In genomic region chr13:26220575-26220974, GRCh38 we compare ENCODE assay signal across 8 cellular contexts. TPM values are rescaled to one million over a fixed set of nuclear protein-coding genes. Genes with fewer than 3 reads are reported as not detected.
DNase-seq lines count a peak whose midpoint lies in the region; ATAC-seq and TF ChIP-seq lines count a peak whose summit lies in the region.

No MANE protein-coding gene starts in this region.

- peak overlapping the region; percentile 91 for H3K4me3 Mint-ChIP-seq in activated naive CD4-positive, alpha-beta T cell treated with anti-CD3 and anti-CD28 coated beads for 36 hours
- peak overlapping the region; percentile 100 for H3K4me3 Mint-ChIP-seq in activated CD8-positive, alpha-beta T cell treated with anti-CD3 and anti-CD28 coated beads for 36 hours

- DNase-seq in activated naive CD4-positive, alpha-beta T cell treated with anti-CD3 and anti-CD28 coated beads for 36 hours: no peak
- DNase-seq in activated naive CD4-positive, alpha-beta T cell (lab: John Stamatoyannopoulos, UW): no peak
- no peak for DNase-seq in activated CD8-positive, alpha-beta T cell treated with anti-CD3 and anti-CD28 coated beads for 36 hours
- DNase-seq in suprapubic skin (ENCODE audit: low spot score in 2 of 2) (no peak), lower leg skin (ENCODE audit: low spot score in 2 of 2) (no peak), posterior vena cava (ENCODE audit: low spot score) (no peak)

- POLR2A ChIA-PET in activated CD8-positive, alpha-beta T cell treated with anti-CD3 and anti-CD28 coated beads for 36 hours (lab: Charles Lee): interaction anchor here (1.0 to 2.0 kb wide), 3 partner anchors 10 to 34 kb away, joined by 3 to 8 read pairs (median 5); no protein-coding TSS in a partner anchor

- peaks cover 8% of the 10 kb centered on the region for H3K36me3 ChIP-seq in iPS-15b (ENCODE audit: control insufficient read depth, insufficient read depth, low read length)
- H3K36me3 ChIP-seq in suprapubic skin: peaks cover 39% of the 10 kb centered on the region

- TF ChIP-seq POLR2A in suprapubic skin (IDR thresholded peaks at IDR 0.05) (no peak), lower leg skin (IDR thresholded peaks at IDR 0.05) (no peak)

- no peaks in the 10 kb centered on the region for H3K27me3 ChIP-seq in iPS-15b (ENCODE audit: control insufficient read depth, insufficient read depth, low read length)
- H3K27me3 ChIP-seq in suprapubic skin: no peaks in the 10 kb centered on the region

- ATAC-seq in activated CD8-positive, alpha-beta T cell treated with anti-CD3 and anti-CD28 coated beads for 36 hours: no peak
- ATAC-seq in GM19324 (IDR thresholded peaks at IDR 0.05; ENCODE audit: low FRiP score, unreplicated experiment): no peak

- no peak overlapping the region for H3K27ac Mint-ChIP-seq in activated naive CD4-positive, alpha-beta T cell treated with anti-CD3 and anti-CD28 coated beads for 36 hours
- H3K27ac Mint-ChIP-seq in activated CD8-positive, alpha-beta T cell treated with anti-CD3 and anti-CD28 coated beads for 36 hours: no peak overlapping the region

- no peaks in the 10 kb centered on the region for H3K9me3 Mint-ChIP-seq in activated naive CD4-positive, alpha-beta T cell treated with anti-CD3 and anti-CD28 coated beads for 36 hours
- no peaks in the 10 kb centered on the region for H3K9me3 Mint-ChIP-seq in activated CD8-positive, alpha-beta T cell treated with anti-CD3 and anti-CD28 coated beads for 36 hours

- no peak for TF ChIP-seq CTCF in activated CD8-positive, alpha-beta T cell treated with anti-CD3 and anti-CD28 coated beads for 36 hours (IDR thresholded peaks at IDR 0.05)
- TF ChIP-seq CTCF in suprapubic skin (IDR thresholded peaks at IDR 0.05): no peak
- no peak for TF ChIP-seq CTCF in lower leg skin (IDR thresholded peaks at IDR 0.05)

- no peaks in the 10 kb centered on the region for H3K9me3 ChIP-seq in iPS-15b (ENCODE audit: control insufficient read depth, insufficient read depth, low read length)
- no peaks in the 10 kb centered on the region for H3K9me3 ChIP-seq in suprapubic skin

- no peaks in the 10 kb centered on the region for H3K4me1 ChIP-seq in iPS-15b (ENCODE audit: control insufficient read depth, insufficient read depth, low read length)
- peaks cover 28% of the 10 kb centered on the region for H3K4me1 ChIP-seq in suprapubic skin

- WGBS in suprapubic skin: 52% methylated on average over 2 of the region's 2 CpGs
- 53 to 61% methylated on average over 2 of the region's 2 CpGs for WGBS in lower leg skin, 2 donors

- H3K36me3 Mint-ChIP-seq in activated naive CD4-positive, alpha-beta T cell treated with anti-CD3 and anti-CD28 coated beads for 36 hours (ENCODE audit: low read depth): peaks cover 19% of the 10 kb centered on the region
- H3K36me3 Mint-ChIP-seq in activated CD8-positive, alpha-beta T cell treated with anti-CD3 and anti-CD28 coated beads for 36 hours (ENCODE audit: low read depth): peaks cover 29% of the 10 kb centered on the region

- peaks cover 30% of the 10 kb centered on the region for H3K4me1 Mint-ChIP-seq in activated naive CD4-positive, alpha-beta T cell treated with anti-CD3 and anti-CD28 coated beads for 36 hours (ENCODE audit: low read depth)
- peaks cover 39% of the 10 kb centered on the region for H3K4me1 Mint-ChIP-seq in activated CD8-positive, alpha-beta T cell treated with anti-CD3 and anti-CD28 coated beads for 36 hours (ENCODE audit: low read depth)

- no peak overlapping the region for H3K9ac ChIP-seq in iPS-15b (ENCODE audit: low read depth, low read length)

- no peak for TF ChIP-seq EP300 in suprapubic skin (IDR thresholded peaks at IDR 0.05)

- no peaks in the 10 kb centered on the region for H3K27me3 Mint-ChIP-seq in activated naive CD4-positive, alpha-beta T cell treated with anti-CD3 and anti-CD28 coated beads for 36 hours (ENCODE audit: low read depth)
- no peaks in the 10 kb centered on the region for H3K27me3 Mint-ChIP-seq in activated CD8-positive, alpha-beta T cell treated with anti-CD3 and anti-CD28 coated beads for 36 hours

- intact Hi-C loops in activated naive CD4-positive, alpha-beta T cell treated with anti-CD3 and anti-CD28 coated beads for 36 hours (cut with micrococcal nuclease): loop anchor here (5.0 to 10.0 kb wide), 4 partner anchors 346 to 1204 kb away; partner anchors contain the start of genes GTF3A, RPL21 and USP12
- intact Hi-C loops in activated CD8-positive, alpha-beta T cell treated with anti-CD3 and anti-CD28 coated beads for 36 hours (cut with micrococcal nuclease): no loop called here
- intact Hi-C loops in lower leg skin (cut with DNase I; ENCODE audit: low total_unique reads): no loop called here
- intact Hi-C loops in posterior vena cava (cut with DNase I): no loop called here

- CTCF ChIA-PET in activated naive CD4-positive, alpha-beta T cell treated with anti-CD3 and anti-CD28 coated beads for 36 hours (lab: Charles Lee): interaction anchor here (0.8 to 5.6 kb wide), 2 partner anchors 35 to 276 kb away, joined by 3 to 33 read pairs; no protein-coding TSS in a partner anchor
- CTCF ChIA-PET in activated CD8-positive, alpha-beta T cell treated with anti-CD3 and anti-CD28 coated beads for 36 hours (lab: Charles Lee): interaction anchor here (1.2 to 5.4 kb wide), 2 partner anchors 35 to 478 kb away, joined by 3 to 32 read pairs; no protein-coding TSS in a partner anchor

- H3K4me3 ChIP-seq in iPS-15b (ENCODE audit: low read depth, low read length) (peak overlapping the region; percentile 93), suprapubic skin (peak overlapping the region; percentile 97), lower leg skin (ENCODE audit: low read depth, poor library complexity, severe bottlenecking) (no peak overlapping the region)

- no peak overlapping the region for H3K27ac ChIP-seq in suprapubic skin

RNA-seq across cellular contexts. Expression of gene RNF6, which starts 1.5 kb away (rescaled TPM):
- 10 to 100 TPM; 38.2 to 39.4 TPM for total RNA-seq in activated naive CD4-positive, alpha-beta T cell treated with anti-CD3 and anti-CD28 coated beads for 36 hours
- 10 to 100 TPM; 36.2 TPM for total RNA-seq in activated CD8-positive, alpha-beta T cell treated with anti-CD3 and anti-CD28 coated beads for 36 hours
- 10 to 100 TPM; 18.2 to 30.6 (median 25.0) TPM for total RNA-seq in suprapubic skin
- total RNA-seq in lower leg skin: 10 to 100 TPM; 24.3 to 30.3 (median 26.1) TPM
- total RNA-seq in posterior vena cava: 10 to 100 TPM; 24.5 to 30.9 TPM

RNA-seq across cellular contexts. Expression of gene CDK8, which starts 33.4 kb away (rescaled TPM):
- 10 to 100 TPM; 15.4 to 15.9 TPM for total RNA-seq in activated naive CD4-positive, alpha-beta T cell treated with anti-CD3 and anti-CD28 coated beads for 36 hours
- total RNA-seq in activated CD8-positive, alpha-beta T cell treated with anti-CD3 and anti-CD28 coated beads for 36 hours: 10 to 100 TPM; 19.7 to 20.0 TPM
- total RNA-seq in suprapubic skin (10 to 100 TPM in 3 of 4 donors, 1 to 10 TPM in 1; 9.8 to 13.3 (median 12.5) TPM), lower leg skin (10 to 100 TPM in 2 of 4 donors, 1 to 10 TPM in 2; 7.4 to 11.5 (median 10.4) TPM), posterior vena cava (10 to 100 TPM; 12.5 to 14.4 TPM)
